15 cellular contexts compared by ENCODE assay signal in the genomic region with DNA sequence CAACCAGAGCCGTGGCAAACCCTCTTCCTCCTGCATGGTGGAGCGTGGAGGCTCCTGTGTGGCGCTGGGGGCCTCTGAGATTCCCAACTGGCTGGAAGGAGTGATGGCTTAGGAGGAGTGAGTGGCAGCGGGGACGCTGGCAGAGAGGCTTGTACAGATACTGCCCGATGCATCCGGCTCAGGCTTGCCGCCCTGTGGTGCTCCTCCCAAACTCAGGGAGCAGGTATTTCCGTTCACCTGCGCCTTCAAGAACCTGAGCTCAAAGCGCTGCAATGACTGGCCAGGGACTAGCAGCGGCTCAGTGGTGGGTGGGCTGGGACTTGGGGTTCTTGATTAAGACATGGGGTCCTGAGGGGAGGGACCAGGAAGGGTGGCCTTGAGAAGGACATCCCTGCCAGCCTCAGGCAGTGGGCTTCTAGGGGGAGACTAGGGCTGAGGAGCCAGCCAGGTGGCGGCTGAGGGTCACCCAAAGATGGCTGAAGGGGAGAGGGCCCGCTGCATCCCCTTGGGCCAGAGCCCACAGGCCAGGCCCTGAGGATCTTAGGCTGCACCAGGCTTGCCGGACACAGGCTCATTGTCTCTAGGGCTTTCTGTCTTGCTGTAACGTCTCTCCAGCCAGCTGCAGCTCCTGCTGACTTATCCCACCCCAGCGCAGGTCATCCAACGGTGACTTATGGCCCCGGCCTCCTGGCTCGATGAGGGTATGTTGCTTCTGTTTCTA. TPM values are rescaled to one million over a fixed set of nuclear protein-coding genes. Genes with fewer than 3 reads are reported as not detected.
A peak's percentile ranks its signal among the peaks of the same experiment; 100 is the strongest.
DNase-seq lines count a peak whose midpoint lies in the region; ATAC-seq and TF ChIP-seq lines count a peak whose summit lies in the region.
"Had no signal": no experiment of that assay in that cellular context is flagged by ENCODE, and none has a peak within 500 bp of the region (broad histone marks: within the 10 kb centered on the region; RNA-seq: fewer than 3 reads in every experiment).

No MANE protein-coding gene starts in this region.

- no peaks in the 10 kb centered on the region for H3K9me3 Mint-ChIP-seq in CD4-positive, alpha-beta memory T cell

- peak overlapping the region; percentile 23 for H3K4me2 ChIP-seq in Karpas-422 (ENCODE audit: low read depth, low read length, poor library complexity, severe bottlenecking)
- H3K4me2 ChIP-seq in osteoblast (ENCODE audit: insufficient read depth, low read length) = no peak overlapping the region
- H3K4me2 ChIP-seq in PC-3 (ENCODE audit: low read length) = no peak overlapping the region

- no peak overlapping the region for H3K4me3 ChIP-seq in CD4-positive, alpha-beta memory T cell (ENCODE audit: low read length in 2 of 2)
- no peak overlapping the region for H3K4me3 ChIP-seq in Karpas-422 (ENCODE audit: low read length)
- no peak overlapping the region for H3K4me3 ChIP-seq in osteoblast (ENCODE audit: insufficient read depth, low read length)
- H3K4me3 ChIP-seq in PC-3 (ENCODE audit: low read length) = no peak overlapping the region
- H3K4me3 ChIP-seq: SJCRH30, thoracic aorta had no signal

- H3K79me2 ChIP-seq in Karpas-422 (ENCODE audit: low read length) = no peaks in the 10 kb centered on the region
- peaks cover 35% of the 10 kb centered on the region for H3K79me2 ChIP-seq in osteoblast (ENCODE audit: insufficient read depth, low read length)
- H3K79me2 ChIP-seq in PC-3 (ENCODE audit: low read length) = no peaks in the 10 kb centered on the region
- H3K79me2 ChIP-seq: parathyroid adenoma had no signal

- peak overlapping the region in 4 of 7 donors; percentile 13 to 43 (median 30) for H3K27ac Mint-ChIP-seq in CD4-positive, alpha-beta memory T cell

- H3K27me3 ChIP-seq in CD4-positive, alpha-beta memory T cell (ENCODE audit: insufficient read depth, low read length) = no peaks in the 10 kb centered on the region
- H3K27me3 ChIP-seq in Karpas-422 (ENCODE audit: low read length) (no peaks in the 10 kb centered on the region), osteoblast (ENCODE audit: insufficient read depth, low read length) (no peaks in the 10 kb centered on the region), PC-3 (ENCODE audit: low read length) (no peaks in the 10 kb centered on the region)
- H3K27me3 ChIP-seq: SJCRH30 had no signal

- H3K9me2 ChIP-seq in Karpas-422 (replicated peaks; ENCODE audit: insufficient read depth, low read length) (no peaks in the 10 kb centered on the region), PC-3 (replicated peaks; ENCODE audit: low read length) (no peaks in the 10 kb centered on the region)

- H3K4me3 Mint-ChIP-seq in CD4-positive, alpha-beta memory T cell = peak overlapping the region in 4 of 8 donors; percentile 8 to 18 (median 16)

- H3K9ac ChIP-seq in Karpas-422 (ENCODE audit: low read length) = peak overlapping the region; percentile 30; the same call in 1 of the 2 replicates
- no peak overlapping the region for H3K9ac ChIP-seq in PC-3 (ENCODE audit: low read length)
- H3K9ac ChIP-seq: parathyroid adenoma had no signal

- DNase-seq in CD4-positive, alpha-beta memory T cell = no peak
- DNase-seq in Karpas-422 (no peak), ecto neural progenitor cell (ENCODE audit: low spot score) (peak; percentile 57), osteoblast (ENCODE audit: insufficient read length, low spot score, missing footprints) (peak; percentile 38), mesenteric fat pad (ENCODE audit: low spot score) (no peak), DMS 273 (lab: John Stamatoyannopoulos, UW; ENCODE audit: unreplicated experiment) (no peak), PC-3 (no peak)
- DNase-seq: activated CD4-positive, alpha-beta T cell treated with anti-CD3 and anti-CD28 coated beads for 1 hour; central memory CD4-positive, alpha-beta T cell; NCI-H226; stimulated activated CD4-positive, alpha-beta T cell treated with anti-CD3 and anti-CD28 coated beads, Interleukin-4, amount 100 ng/mL, for 4 hours had no signal

- peaks cover 17 to 42% (median 28%) of the 10 kb centered on the region in 4 donors for H3K4me1 Mint-ChIP-seq in CD4-positive, alpha-beta memory T cell

- H3K36me3 ChIP-seq in CD4-positive, alpha-beta memory T cell (ENCODE audit: insufficient read depth, low read length) = no peaks in the 10 kb centered on the region
- H3K36me3 ChIP-seq in Karpas-422 (ENCODE audit: insufficient read depth, low read length) = no peaks in the 10 kb centered on the region
- H3K36me3 ChIP-seq in osteoblast (ENCODE audit: insufficient read depth, low read length) = no peaks in the 10 kb centered on the region
- H3K36me3 ChIP-seq in PC-3 (ENCODE audit: low read depth, low read length) = no peaks in the 10 kb centered on the region
- H3K36me3 ChIP-seq: SJCRH30, thoracic aorta had no signal

- CTCF ChIA-PET in CD4-positive, alpha-beta memory T cell (lab: Charles Lee; ENCODE audit: partially characterized antibody) = no interaction called here
- CTCF ChIA-PET in PC-3 (lab: Charles Lee) = no interaction called here

- H3K9me3 ChIP-seq in CD4-positive, alpha-beta memory T cell (ENCODE audit: control insufficient read depth in 1 of 2, low read length in 2 of 2) = no peaks in the 10 kb centered on the region
- no peaks in the 10 kb centered on the region for H3K9me3 ChIP-seq in Karpas-422 (ENCODE audit: low read length)
- no peaks in the 10 kb centered on the region for H3K9me3 ChIP-seq in osteoblast (ENCODE audit: low read depth, low read length)
- no peaks in the 10 kb centered on the region for H3K9me3 ChIP-seq in PC-3 (ENCODE audit: low read length)
- H3K9me3 ChIP-seq: SJCRH30, thoracic aorta had no signal

- H3K27me3 Mint-ChIP-seq in CD4-positive, alpha-beta memory T cell = no peaks in the 10 kb centered on the region

- H3K27ac ChIP-seq in CD4-positive, alpha-beta memory T cell (ENCODE audit: low read depth, low read length) = no peak overlapping the region
- H3K27ac ChIP-seq in Karpas-422 (ENCODE audit: low read length) (no peak overlapping the region), osteoblast (ENCODE audit: low read depth, low read length) (no peak overlapping the region), PC-3 (ENCODE audit: low read length) (no peak overlapping the region)
- H3K27ac ChIP-seq: parathyroid adenoma, SJCRH30, thoracic aorta had no signal

- H3K36me3 Mint-ChIP-seq in CD4-positive, alpha-beta memory T cell = peaks cover 0 to 2% of the 10 kb centered on the region in 2 donors

- ATAC-seq in GM21717 (IDR thresholded peaks at IDR 0.05; ENCODE audit: unreplicated experiment) (no peak), PC-3 (no peak)

- TF ChIP-seq CTCF in osteoblast (IDR thresholded peaks at IDR 0.05; ENCODE audit: extremely low read depth, low read depth, low read length) (no peak), PC-3 (conservative IDR thresholded peaks at IDR 0.05; ENCODE audit: low read depth, low read length) (no peak)

- no peak overlapping the region for H2AFZ ChIP-seq in Karpas-422 (ENCODE audit: low read length)
- H2AFZ ChIP-seq in osteoblast (ENCODE audit: low read length) = no peak overlapping the region
- H2AFZ ChIP-seq in PC-3 (ENCODE audit: low read length) = no peak overlapping the region
- H2AFZ ChIP-seq: parathyroid adenoma had no signal

- H3F3A ChIP-seq in PC-3 (ENCODE audit: low read length, unreplicated experiment) = peaks cover 3% of the 10 kb centered on the region

- POLR2A ChIA-PET in CD4-positive, alpha-beta memory T cell (lab: Charles Lee; ENCODE audit: partially characterized antibody) = no interaction called here
- POLR2A ChIA-PET in PC-3 (lab: Charles Lee; ENCODE audit: unreplicated experiment) = no interaction called here

- intact Hi-C loops in CD4-positive, alpha-beta memory T cell (cut with micrococcal nuclease) = no loop called here
- intact Hi-C loops in PC-3 (cut with micrococcal nuclease) = no loop called here

- 0 out of 2 replicates have a peak, but pooled peaks cover 6% of the 10 kb centered on the region for H4K20me1 ChIP-seq in Karpas-422 (ENCODE audit: insufficient read depth, low read depth, low read length)
- H4K20me1 ChIP-seq in osteoblast (ENCODE audit: insufficient read depth, low read length) = peaks cover 7% of the 10 kb centered on the region
- no peaks in the 10 kb centered on the region for H4K20me1 ChIP-seq in PC-3 (ENCODE audit: low read length)

- no TSS peak for BruUV-seq in PC-3 (replicated peaks; lab: Mats Ljungman, UMichigan)

- H3K4me1 ChIP-seq in CD4-positive, alpha-beta memory T cell (ENCODE audit: insufficient read depth, low read length) = peaks cover 26% of the 10 kb centered on the region
- peaks cover 42% of the 10 kb centered on the region for H3K4me1 ChIP-seq in Karpas-422 (ENCODE audit: low read length)
- peaks cover 14% of the 10 kb centered on the region for H3K4me1 ChIP-seq in osteoblast (ENCODE audit: insufficient read depth, low read length)
- peaks cover 18% of the 10 kb centered on the region for H3K4me1 ChIP-seq in PC-3 (ENCODE audit: insufficient read depth, low read length)
- H3K4me1 ChIP-seq: parathyroid adenoma had no signal

RNA-seq across cellular contexts. Expression of gene ZNF775, which starts 3.2 kb away (rescaled TPM):
- total RNA-seq in CD4-positive, alpha-beta memory T cell = 1 to 10 TPM; 4.3 to 5.5 TPM
- 1 to 10 TPM in 1 of 2 donors, under 1 TPM in 1; 0.67 to 7.6 TPM for polyA plus RNA-seq in CD4-positive, alpha-beta memory T cell
- 1.5 and 4.7 TPM in 2 replicates for total RNA-seq in Karpas-422 (2014; rRNA removed; shearing (Covaris generic); ENCODE audit: low replicate concordance)
- total RNA-seq in osteoblast = 5.0 and 6.2 TPM in 2 replicates
- 1.6 TPM for total RNA-seq in mesenteric fat pad
- total RNA-seq in PC-3 (2014; rRNA removed) = 3.7 and 4.7 TPM in 2 replicates

RNA-seq across cellular contexts. Expression of gene REPIN1, which starts 13.7 kb away (rescaled TPM):
- total RNA-seq in CD4-positive, alpha-beta memory T cell = 10 to 100 TPM; 72.0 to 78.5 TPM
- 10 to 100 TPM; 29.4 to 62.1 TPM for polyA plus RNA-seq in CD4-positive, alpha-beta memory T cell
- 53.3 and 98.4 TPM in 2 replicates for total RNA-seq in Karpas-422 (2014; rRNA removed; shearing (Covaris generic); ENCODE audit: low replicate concordance)
- total RNA-seq in osteoblast = 53.6 and 57.5 TPM in 2 replicates
- total RNA-seq in mesenteric fat pad = 82.1 TPM
- 124 and 153 TPM in 2 replicates for total RNA-seq in PC-3 (2014; rRNA removed)

RNA-seq across cellular contexts. Expression of gene RARRES2, which starts 40.9 kb away (rescaled TPM):
- not detected for total RNA-seq in CD4-positive, alpha-beta memory T cell
- polyA plus RNA-seq in CD4-positive, alpha-beta memory T cell = not detected
- not detected in 2 replicates for total RNA-seq in Karpas-422 (2014; rRNA removed; shearing (Covaris generic); ENCODE audit: low replicate concordance)
- total RNA-seq in osteoblast (18.3 and 26.1 TPM in 2 replicates), mesenteric fat pad (210 TPM), PC-3 (2014; rRNA removed) (1.6 TPM in 1 of 2 replicates, not detected in the other)

RNA-seq across cellular contexts. Expression of gene ACTR3C, which starts 58.9 kb away (rescaled TPM):
- total RNA-seq in CD4-positive, alpha-beta memory T cell = 10 to 100 TPM; 13.0 to 17.8 TPM
- polyA plus RNA-seq in CD4-positive, alpha-beta memory T cell = 1 to 10 TPM; 3.6 to 8.6 TPM
- total RNA-seq in Karpas-422 (2014; rRNA removed; shearing (Covaris generic); ENCODE audit: low replicate concordance) = 0.48 and 13.8 TPM in 2 replicates
- total RNA-seq in osteoblast (1.8 and 3.8 TPM in 2 replicates), mesenteric fat pad (2.6 TPM), PC-3 (2014; rRNA removed) (7.8 and 10.8 TPM in 2 replicates)

RNA-seq across cellular contexts. Expression of gene LRRC61, which starts 59.1 kb away (rescaled TPM):
- 10 to 100 TPM; 11.0 to 12.8 TPM for total RNA-seq in CD4-positive, alpha-beta memory T cell
- polyA plus RNA-seq in CD4-positive, alpha-beta memory T cell = 10 to 100 TPM; 14.8 to 16.0 TPM
- total RNA-seq in Karpas-422 (2014; rRNA removed; shearing (Covaris generic); ENCODE audit: low replicate concordance) = 4.1 and 16.5 TPM in 2 replicates
- 1.8 and 4.0 TPM in 2 replicates for total RNA-seq in osteoblast
- 3.9 TPM for total RNA-seq in mesenteric fat pad
- total RNA-seq in PC-3 (2014; rRNA removed) = 15.1 and 16.4 TPM in 2 replicates
- total RNA-seq: SJCRH30 had no signal

Comparison
In these comparisons a context has a peak if more than half of its experiments do, and no peak if none do; other contexts are left out.
1. DNase-seq: peak in ecto neural progenitor cell (single experiment) and osteoblast (single experiment); none in CD4-positive, alpha-beta memory T cell (0 of 5), Karpas-422 (single experiment), mesenteric fat pad (single experiment), DMS 273 (single experiment) and PC-3 (single experiment).